ENCODE assay signal across 15 cellular contexts in the genomic region with DNA sequence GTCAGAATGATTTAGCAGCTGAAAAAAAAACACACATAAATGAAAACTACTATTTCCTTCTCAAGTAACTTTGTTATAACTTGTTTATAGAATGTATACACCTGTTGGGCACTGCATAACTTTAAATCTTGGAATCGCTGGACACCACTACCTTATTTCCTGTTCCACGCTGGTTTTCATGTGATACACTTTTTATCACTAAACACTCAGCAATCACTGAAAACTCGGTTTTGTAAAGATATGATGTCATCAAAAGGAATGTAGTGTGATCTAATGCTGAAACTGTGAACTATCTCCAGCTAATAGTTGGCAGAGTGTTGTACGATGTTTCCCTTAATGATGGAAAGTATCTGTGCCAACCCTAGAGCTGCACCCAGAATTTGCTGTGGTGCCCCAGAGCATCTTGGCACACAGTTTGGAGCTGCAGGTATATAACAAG.
A peak's percentile ranks its signal among the peaks of the same experiment; 100 is the strongest.
DNase-seq lines count a peak whose midpoint lies in the region; ATAC-seq and TF ChIP-seq lines count a peak whose summit lies in the region.
"Had no signal": no experiment of that assay in that cellular context is flagged by ENCODE, and none has a peak within 500 bp of the region (broad histone marks: within the 10 kb centered on the region; RNA-seq: fewer than 3 reads in every experiment).

No MANE protein-coding gene starts in this region.

- ATAC-seq in body of pancreas (peak; percentile 86), GM21367 (IDR thresholded peaks at IDR 0.05; ENCODE audit: unreplicated experiment) (no peak), HG03571 (IDR thresholded peaks at IDR 0.05; ENCODE audit: unreplicated experiment) (no peak)
- ATAC-seq: naive thymus-derived CD4-positive, alpha-beta T cell; stimulated activated effector memory CD8-positive, alpha-beta T cell treated with anti-CD3 and anti-CD28 coated beads, Interleukin-12 subunit alpha, Interleukin-12 subunit beta, amount 100 ng/mL, for 72 hours had no signal

- H3K27me3 ChIP-seq in body of pancreas, result no peaks in the 10 kb centered on the region
- H3K27me3 ChIP-seq: BLaER1 had no signal

- whole genome bisulfite sequencing in body of pancreas, 2 donors, result 33 to 35% methylated on average over 4 of the region's 4 CpGs

- TF ChIP-seq CTCF in body of pancreas (IDR thresholded peaks at IDR 0.05), result no peak

- no peak overlapping the region for H3K4me3 ChIP-seq in body of pancreas
- H3K4me3 ChIP-seq: BLaER1 had no signal

- intact Hi-C loops in body of pancreas (cut with DNase I), result no loop called here

- no peaks in the 10 kb centered on the region for H3K4me1 ChIP-seq in body of pancreas

- TF ChIP-seq POLR2A in body of pancreas (IDR thresholded peaks at IDR 0.05), result no peak

- no peaks in the 10 kb centered on the region for H3K36me3 ChIP-seq in body of pancreas (replicated peaks in 1 of 2; ENCODE audit: insufficient read depth in 1 of 2, low read depth in 2 of 2)
- H3K36me3 ChIP-seq: BLaER1, WERI-Rb-1 had no signal

- H3K9me3 ChIP-seq in body of pancreas, result no peaks in the 10 kb centered on the region
- H3K9me3 ChIP-seq: BLaER1 had no signal

- in situ Hi-C loops in ACHN (cut with HindIII; ENCODE audit: low pct_ligation_motif_present, low pct_unique_long_range_greater_than_20kb, low sequenced_read_pairs), result no loop called here

- DNase-seq in ACHN, result peak; percentile 3
- DNase-seq in HS-5 (ENCODE audit: low read depth), result peak; percentile 40
- DNase-seq in body of pancreas, result no peak
- DNase-seq in kidney glomerular epithelial cell (lab: John Stamatoyannopoulos, UW), result peak; percentile 57
- no peak for DNase-seq in effector CD8-positive, alpha-beta T cell (lab: John Stamatoyannopoulos, UW)
- DNase-seq in NCI-H2029 (lab: John Stamatoyannopoulos, UW), result no peak
- DNase-seq: activated T-cell treated with anti-CD3 and anti-CD28 coated beads, Interleukin-2, amount 50 U/mL, for 72 hours; naive thymus-derived CD4-positive, alpha-beta T cell; NCI-H446 treated with DMSO at 0.1 percent for 48 hours; SHP77 treated with DMSO at 0.1 percent for 48 hours; WERI-Rb-1 had no signal

- peak overlapping the region in 2 of 4 donors; percentile 23 to 31 for H3K27ac ChIP-seq in body of pancreas
- H3K27ac ChIP-seq: BLaER1, WERI-Rb-1 had no signal

Comparison
In these comparisons a context has a peak if more than half of its experiments do, and no peak if none do; other contexts are left out.
1. DNase-seq: peak in ACHN (single experiment), HS-5 (single experiment) and kidney glomerular epithelial cell (single experiment); none in body of pancreas (0 of 4), effector CD8-positive, alpha-beta T cell (single experiment) and NCI-H2029 (single experiment).